16 cellular contexts compared by ENCODE assay signal in genomic region chr17:80116923-80117380, GRCh38. TPM values are rescaled to one million over a fixed set of nuclear protein-coding genes. Genes with fewer than 3 reads are reported as not detected.
"Had no signal": no experiment of that assay in that cellular context is flagged by ENCODE, and none has a peak within 500 bp of the region (broad histone marks: within the 10 kb centered on the region; RNA-seq: fewer than 3 reads in every experiment).

No MANE protein-coding gene starts in this region.

- H3K9me3 Mint-ChIP-seq: activated T-helper 2 cell treated with anti-CD3 and anti-CD28 coated beads, Interferon-gamma antibody, Interleukin-2, Interleukin-4, amounts not matched to agents 10 μg/mL and 5 μg/mL and 100 μg/mL, durations not matched to agents 14 hours and 24 hours and 36 hours; T-helper 2 cell treated with Interferon-gamma antibody and Interleukin-4, amounts not matched to agents 5 μg/mL and 100 μg/mL, for 36 hours had no signal

- H3K4me1 Mint-ChIP-seq: mesothelial cell of epicardium had no signal

- H3K4me1 ChIP-seq: body of pancreas, colonic mucosa, prostate gland, stomach had no signal

- H3K4me3 Mint-ChIP-seq: activated naive CD4-positive, alpha-beta T cell treated with anti-CD3 and anti-CD28 coated beads, Interleukin-2, amount 50 U/mL, for 24 hours; mesothelial cell of epicardium; nephron progenitor cell; T-helper 2 cell treated with Interferon-gamma antibody and Interleukin-4, amounts not matched to agents 5 μg/mL and 100 μg/mL, for 36 hours had no signal

- H3K4me3 ChIP-seq: body of pancreas, colonic mucosa, esophagus muscularis mucosa, prostate gland, smooth muscle cell, stomach had no signal

- H3K27me3 Mint-ChIP-seq: activated naive CD4-positive, alpha-beta T cell treated with anti-CD3 and anti-CD28 coated beads, Interleukin-2, amount 50 U/mL, for 24 hours had no signal

- H3K9me3 ChIP-seq: body of pancreas, colonic mucosa, esophagus muscularis mucosa, prostate gland had no signal

- DNase-seq: activated CD4-positive, alpha-beta T cell treated with anti-CD3 and anti-CD28 coated beads, Interleukin-2, amount 50 U/mL, for 1 hour; amniotic stem cell; body of pancreas; central memory CD4-positive, alpha-beta T cell; colonic mucosa; nephron progenitor cell; right cardiac atrium; stomach had no signal

- H3K27ac Mint-ChIP-seq: activated naive CD4-positive, alpha-beta T cell treated with anti-CD3 and anti-CD28 coated beads, Interleukin-2, amount 50 U/mL, for 24 hours; activated T-helper 2 cell treated with anti-CD3 and anti-CD28 coated beads, Interferon-gamma antibody, Interleukin-2, Interleukin-4, amounts not matched to agents 10 μg/mL and 5 μg/mL and 100 μg/mL, durations not matched to agents 14 hours and 24 hours and 36 hours; mesothelial cell of epicardium; nephron progenitor cell; T-helper 2 cell treated with Interferon-gamma antibody and Interleukin-4, amounts not matched to agents 5 μg/mL and 100 μg/mL, for 36 hours had no signal

- ATAC-seq: activated CD4-positive, CD25-positive, alpha-beta regulatory T cell treated with anti-CD3 and anti-CD28 coated beads, Interleukin-2, amount 50 U/mL, for 24 hours; body of pancreas had no signal

- H3K36me3 ChIP-seq: colonic mucosa, prostate gland had no signal

- H3K27me3 ChIP-seq: body of pancreas, colonic mucosa, stomach had no signal

- H3K4me2 ChIP-seq: smooth muscle cell had no signal

- H3K27ac ChIP-seq: body of pancreas, colonic mucosa, esophagus muscularis mucosa, prostate gland, stomach had no signal

RNA-seq across cellular contexts. Expression of gene CARD14, which starts 52.9 kb away (rescaled TPM):
- total RNA-seq: activated T-helper 2 cell treated with anti-CD3 and anti-CD28 coated beads, Interferon-gamma antibody, Interleukin-2, Interleukin-4, amounts not matched to agents 10 μg/mL and 5 μg/mL and 100 μg/mL, durations not matched to agents 14 hours and 24 hours and 36 hours; body of pancreas had no signal
